Comparison of ENCODE assay signal across 14 cellular contexts in genomic region chr6:143336446-143337152, GRCh38.
A peak's percentile ranks its signal among the peaks of the same experiment; 100 is the strongest.
DNase-seq lines count a peak whose midpoint lies in the region; FAIRE-seq and TF ChIP-seq lines count a peak whose summit lies in the region.
"Had no signal": no experiment of that assay in that cellular context is flagged by ENCODE, and none has a peak within 500 bp of the region (broad histone marks: within the 10 kb centered on the region; RNA-seq: fewer than 3 reads in every experiment).

No MANE protein-coding gene starts in this region.

- H3K27me3 ChIP-seq in brain microvascular endothelial cell (replicated peaks): no peaks in the 10 kb centered on the region
- no peaks in the 10 kb centered on the region for H3K27me3 ChIP-seq in keratinocyte (ENCODE audit: control insufficient read depth, extremely low read depth, insufficient read depth, low read length)
- H3K27me3 ChIP-seq: esophagus muscularis mucosa, ovary, tibial nerve had no signal

- DNase-seq in Daoy (ENCODE audit: low read depth) (peak; percentile 80), M059J (ENCODE audit: low read depth) (peak; percentile 90), brain microvascular endothelial cell (peak; percentile 81), keratinocyte (ENCODE audit: low read depth, low spot score) (peak; percentile 52), COLO829 (ENCODE audit: low spot score) (no peak), GF-D8 (lab: John Stamatoyannopoulos, UW) (no peak), NCI-H146 (lab: John Stamatoyannopoulos, UW) (no peak)
- DNase-seq in stimulated activated CD4-positive, alpha-beta T cell treated with anti-CD3 and anti-CD28 coated beads, Interleukin-12 subunit alpha, Interleukin-12 subunit beta, amount 100 ng/mL, for 4 hours: no peak
- DNase-seq: activated naive CD4-positive, alpha-beta T cell treated with anti-CD3 and anti-CD28 coated beads, Interleukin-2, amount 10 ng/mL, durations not matched to agents 7 days and 5 days; cerebellar nuclear complex; NCI-H2081 treated with DMSO at 0.1 percent for 48 hours; ovary had no signal

- peak overlapping the region; percentile 76 for H3K4me2 ChIP-seq in keratinocyte (ENCODE audit: control insufficient read depth, extremely low read depth, insufficient read depth, low read depth, low read length)

- TF ChIP-seq CTCF in brain microvascular endothelial cell (IDR thresholded peaks at IDR 0.05; ENCODE audit: low read depth, low read length, missing control alignments) (no peak), keratinocyte (optimal IDR thresholded peaks at IDR 0.05 in 1 of 3, IDR thresholded peaks at IDR 0.05 in 1 of 3, conservative IDR thresholded peaks at IDR 0.05 in 1 of 3; ENCODE audit: extremely low read depth in 1 of 3, insufficient read depth in 2 of 3, low read length in 3 of 3) (no peak)

- H3K36me3 ChIP-seq in brain microvascular endothelial cell (replicated peaks): no peaks in the 10 kb centered on the region
- H3K36me3 ChIP-seq in keratinocyte (ENCODE audit: control insufficient read depth in 2 of 2, extremely low read depth in 1 of 2, insufficient read depth in 2 of 2, low read length in 2 of 2): peaks cover 1 to 10% of the 10 kb centered on the region in 2 experiments
- H3K36me3 ChIP-seq: ovary had no signal

- peak; percentile 9 for FAIRE-seq in keratinocyte (lab: Jason Lieb, UNC)

- H3K4me3 ChIP-seq in brain microvascular endothelial cell (ENCODE audit: low read depth, low read length) (no peak overlapping the region), keratinocyte (ENCODE audit: control insufficient read depth in 2 of 3, extremely low read depth in 1 of 3, insufficient read depth in 2 of 3, low read depth in 1 of 3, low read length in 3 of 3) (peak overlapping the region in 2 of 3 experiments; percentile 30 to 43)
- H3K4me3 ChIP-seq: esophagus muscularis mucosa, ovary, tibial nerve had no signal

- H3K27ac ChIP-seq in brain microvascular endothelial cell (peak overlapping the region; percentile 90), keratinocyte (ENCODE audit: control insufficient read depth, insufficient read depth, low read length) (peak overlapping the region; percentile 99)
- H3K27ac ChIP-seq: esophagus muscularis mucosa, ovary, tibial nerve had no signal

- H3K9me3 ChIP-seq in keratinocyte (ENCODE audit: control insufficient read depth, low read depth, low read length): no peaks in the 10 kb centered on the region
- H3K9me3 ChIP-seq: esophagus muscularis mucosa, ovary, tibial nerve had no signal

- no peaks in the 10 kb centered on the region for H4K20me1 ChIP-seq in keratinocyte (ENCODE audit: control insufficient read depth, extremely low read depth, insufficient read depth, low read length)

- peaks cover 72% of the 10 kb centered on the region for H3K4me1 ChIP-seq in keratinocyte (ENCODE audit: control insufficient read depth, extremely low read depth, insufficient read depth, low read length)
- H3K4me1 ChIP-seq: esophagus muscularis mucosa, tibial nerve had no signal

- H3K9me1 ChIP-seq in keratinocyte (ENCODE audit: control insufficient read depth, extremely low read depth, insufficient read depth, low read length): no peaks in the 10 kb centered on the region

- dilution Hi-C loops in keratinocyte (cut with MboI; ENCODE audit: extremely low pct_ligation_motif_present, low sequenced_read_pairs): no loop called here

- peak overlapping the region; percentile 83 for H3K9ac ChIP-seq in keratinocyte (ENCODE audit: control insufficient read depth, extremely low read depth, insufficient read depth, low read length)

- peaks cover 6% of the 10 kb centered on the region for H3K79me2 ChIP-seq in keratinocyte (ENCODE audit: control insufficient read depth, insufficient read depth, low read length)

- no peak overlapping the region for H2AFZ ChIP-seq in keratinocyte (ENCODE audit: control insufficient read depth, low read length)

- in situ Hi-C loops in brain microvascular endothelial cell (cut with HindIII; ENCODE audit: low pct_ligation_motif_present, low sequenced_read_pairs): no loop called here

Comparison
In these comparisons a context has a peak if more than half of its experiments do, and no peak if none do; other contexts are left out.
1. DNase-seq: peak in Daoy (single experiment), M059J (single experiment), brain microvascular endothelial cell (single experiment) and keratinocyte (single experiment); none in COLO829 (single experiment), stimulated activated CD4-positive, alpha-beta T cell treated with anti-CD3 and anti-CD28 coated beads, Interleukin-12 subunit alpha, Interleukin-12 subunit beta, amount 100 ng/mL, for 4 hours (single experiment), GF-D8 (single experiment) and NCI-H146 (single experiment).